Comparison of ENCODE assay signal across 7 cellular contexts in the genomic region with DNA sequence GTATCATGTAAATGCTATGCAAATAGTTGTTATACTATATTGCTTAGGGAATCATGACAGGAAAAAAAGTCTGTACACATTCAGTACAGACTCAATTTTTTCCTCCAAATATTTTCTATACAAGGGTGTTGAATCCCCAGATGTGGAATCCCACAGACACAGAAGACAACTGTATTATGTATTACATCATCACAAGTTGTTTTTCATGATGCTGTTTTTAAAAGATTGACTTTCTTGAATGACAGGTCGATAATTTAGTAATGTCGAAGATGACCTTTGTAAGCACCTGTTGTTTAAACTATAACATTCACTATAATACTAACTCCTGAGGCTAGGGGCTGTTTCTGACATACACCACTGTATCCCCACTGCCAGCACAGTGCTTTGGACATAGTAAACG.
"Had no signal": no experiment of that assay in that cellular context is flagged by ENCODE, and none has a peak within 500 bp of the region (broad histone marks: within the 10 kb centered on the region; RNA-seq: fewer than 3 reads in every experiment).

No MANE protein-coding gene starts in this region.

- H2AFZ ChIP-seq: GM23338 had no signal

- H3K4me3 ChIP-seq: GM23338 had no signal

- DNase-seq: H9, HCEC 1CT, KG1 had no signal

- H3K4me2 ChIP-seq: GM23338 had no signal

- H3K27ac ChIP-seq: HL-60 had no signal

- ATAC-seq: GM23338 had no signal

- FAIRE-seq: H1, H54 had no signal
